25 cellular contexts compared by ENCODE assay signal in genomic region chr2:208546860-208547650, GRCh38.
"Had no signal": no experiment of that assay in that cellular context is flagged by ENCODE, and none has a peak within 500 bp of the region (broad histone marks: within the 10 kb centered on the region; RNA-seq: fewer than 3 reads in every experiment).

No MANE protein-coding gene starts in this region.

- H3K27me3 Mint-ChIP-seq: activated CD4-positive, alpha-beta memory T cell treated with anti-CD3 and anti-CD28 coated beads for 36 hours; activated CD4-positive, alpha-beta T cell treated with anti-CD3 and anti-CD28 coated beads, Interleukin-2, amount 10 ng/mL, durations not matched to agents 7 days and 5 days; activated naive CD8-positive, alpha-beta T cell; activated T-helper 17 cell treated with anti-CD3 and anti-CD28 coated beads, Interleukin-2, amount 50 U/mL, for 72 hours had no signal

- H3K36me3 Mint-ChIP-seq: activated CD4-positive, alpha-beta memory T cell treated with anti-CD3 and anti-CD28 coated beads for 36 hours; activated naive CD8-positive, alpha-beta T cell; brain; WTC11 had no signal

- H3K4me3 ChIP-seq: cardiac muscle cell had no signal

- H3K9me3 Mint-ChIP-seq: activated CD4-positive, alpha-beta T cell treated with anti-CD3 and anti-CD28 coated beads, Interleukin-2, amount 10 ng/mL, durations not matched to agents 7 days and 5 days; activated naive CD4-positive, alpha-beta T cell treated with anti-CD3 and anti-CD28 coated beads for 36 hours; T-helper 1 cell treated with Interleukin-12 subunit alpha and Interleukin-12 subunit beta and Interleukin-4 antibody, amounts not matched to agents 30 μg/mL and 1 μg/mL, for 36 hours had no signal

- H3K27ac ChIP-seq: cardiac muscle cell, KMS-11 had no signal

- DNase-seq: activated CD4-positive, alpha-beta memory T cell treated with anti-CD3 and anti-CD28 coated beads for 36 hours; activated CD4-positive, alpha-beta T cell treated with anti-CD3 and anti-CD28 coated beads, Interleukin-2, amount 10 ng/mL, durations not matched to agents 7 days and 5 days; activated CD4-positive, CD25-positive, alpha-beta regulatory T cell treated with anti-CD3 and anti-CD28 coated beads, Interleukin-2, amount 50 U/mL, for 72 hours; activated CD8-positive, alpha-beta memory T cell treated with anti-CD3 and anti-CD28 coated beads for 24 hours; activated gamma-delta T cell; activated naive CD4-positive, alpha-beta T cell treated with anti-CD3 and anti-CD28 coated beads for 36 hours; activated T-cell treated with anti-CD3 and anti-CD28 coated beads, Interleukin-2, amount 50 U/mL, for 48 hours; amygdala; NCI-H1092; NCI-H1694; NCI-H2029; NCI-H2107; NCI-H2171 treated with DMSO at 0.1 percent for 48 hours; NCI-H345; NCI-H510A treated with DMSO at 0.1 percent for 48 hours; NK-92 treated with Interleukin-12 subunit alpha and Interleukin-12 subunit beta, amount 100 ng/mL, for 24 hours; PC-3; SHP77 treated with DMSO at 0.1 percent for 48 hours had no signal

- H3K4me3 Mint-ChIP-seq: activated CD4-positive, alpha-beta memory T cell treated with anti-CD3 and anti-CD28 coated beads for 36 hours; activated CD4-positive, alpha-beta T cell treated with anti-CD3 and anti-CD28 coated beads, Interleukin-2, amount 10 ng/mL, durations not matched to agents 7 days and 5 days; activated naive CD4-positive, alpha-beta T cell treated with anti-CD3 and anti-CD28 coated beads for 36 hours; activated naive CD8-positive, alpha-beta T cell; activated T-helper 17 cell treated with anti-CD3 and anti-CD28 coated beads, Interleukin-2, amount 50 U/mL, for 72 hours; brain; T-helper 1 cell treated with Interleukin-12 subunit alpha and Interleukin-12 subunit beta and Interleukin-4 antibody, amounts not matched to agents 30 μg/mL and 1 μg/mL, for 36 hours; WTC11 had no signal

- H3K27ac Mint-ChIP-seq: activated CD4-positive, alpha-beta memory T cell treated with anti-CD3 and anti-CD28 coated beads for 36 hours; activated CD4-positive, alpha-beta T cell treated with anti-CD3 and anti-CD28 coated beads, Interleukin-2, amount 10 ng/mL, durations not matched to agents 7 days and 5 days; activated naive CD4-positive, alpha-beta T cell treated with anti-CD3 and anti-CD28 coated beads for 36 hours; activated naive CD8-positive, alpha-beta T cell; activated T-helper 17 cell treated with anti-CD3 and anti-CD28 coated beads, Interleukin-2, amount 50 U/mL, for 72 hours; brain; T-helper 1 cell treated with Interleukin-12 subunit alpha and Interleukin-12 subunit beta and Interleukin-4 antibody, amounts not matched to agents 30 μg/mL and 1 μg/mL, for 36 hours; WTC11 had no signal

- ATAC-seq: activated T-helper 17 cell treated with anti-CD3 and anti-CD28 coated beads, Interleukin-2, amount 50 U/mL, for 72 hours; PC-3; WTC11 had no signal

- H3K4me1 Mint-ChIP-seq: activated CD4-positive, alpha-beta T cell treated with anti-CD3 and anti-CD28 coated beads, Interleukin-2, amount 10 ng/mL, durations not matched to agents 7 days and 5 days; activated T-helper 17 cell treated with anti-CD3 and anti-CD28 coated beads, Interleukin-2, amount 50 U/mL, for 72 hours; brain had no signal

- H3K36me3 ChIP-seq: cardiac muscle cell had no signal

- H3K27me3 ChIP-seq: cardiac muscle cell had no signal
